8 cellular contexts compared by ENCODE assay signal in the genomic region with DNA sequence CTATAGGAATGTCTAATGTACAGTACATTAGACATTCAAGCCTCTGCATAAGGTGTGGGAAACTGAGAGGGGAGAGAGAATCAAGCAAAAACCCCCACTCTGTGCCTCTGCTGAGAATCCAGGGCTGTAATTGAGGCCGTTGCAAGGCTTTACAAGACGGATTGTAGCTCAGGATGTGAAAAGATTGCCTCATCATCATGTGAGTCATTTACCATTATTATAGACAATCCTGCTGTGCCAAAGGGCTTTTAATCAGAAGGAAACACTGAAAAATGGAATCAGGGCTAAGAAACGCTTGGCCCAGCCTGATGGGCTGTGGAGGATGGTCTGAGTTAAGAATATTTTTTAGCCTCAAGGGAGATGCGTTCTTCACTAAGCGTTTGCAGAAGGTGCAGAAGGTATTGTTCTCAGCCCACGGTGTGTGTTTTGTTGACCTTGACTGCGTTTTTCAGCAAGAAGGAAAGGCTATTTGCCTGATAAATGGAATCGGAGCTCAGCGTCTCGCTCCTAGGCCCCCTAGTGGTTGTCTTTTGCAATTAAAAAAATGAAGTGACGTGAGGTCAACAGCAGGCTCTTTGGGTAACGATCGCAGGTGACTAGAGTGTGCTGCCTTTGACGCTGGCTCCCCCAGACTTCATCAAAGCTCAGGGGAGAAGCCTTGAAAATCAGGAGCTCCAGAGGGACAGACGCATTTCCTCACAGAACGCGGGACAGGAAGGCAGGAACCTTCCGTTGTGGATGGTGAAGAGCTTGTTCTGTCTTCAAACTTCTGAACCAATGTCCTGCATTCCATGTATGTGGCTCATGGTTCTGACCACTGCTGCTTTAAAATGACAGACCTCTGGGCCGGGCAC. TPM values are rescaled to one million over a fixed set of nuclear protein-coding genes. Genes with fewer than 3 reads are reported as not detected.
A peak's percentile ranks its signal among the peaks of the same experiment; 100 is the strongest.
DNase-seq lines count a peak whose midpoint lies in the region; ATAC-seq and TF ChIP-seq lines count a peak whose summit lies in the region.

No MANE protein-coding gene starts in this region.

- H3K27ac ChIP-seq in DND-41 (ENCODE audit: low read length) (peak overlapping the region; percentile 67), OCI-LY7 (ENCODE audit: low read depth, low read length, poor library complexity, severe bottlenecking) (peak overlapping the region; percentile 41)

- H3K4me1 ChIP-seq in DND-41 (ENCODE audit: insufficient read depth, low read length), result peaks cover 21% of the 10 kb centered on the region
- peaks cover 16% of the 10 kb centered on the region for H3K4me1 ChIP-seq in OCI-LY7 (ENCODE audit: insufficient read depth, low read length, poor library complexity, severe bottlenecking)

- no TSS peak for BruUV-seq in OCI-LY7 (replicated peaks; lab: Mats Ljungman, UMichigan)

- H3K4me2 ChIP-seq in DND-41 (ENCODE audit: insufficient read depth, low read length) (peak overlapping the region; percentile 65), OCI-LY7 (ENCODE audit: low read length) (peak overlapping the region; percentile 68)

- H3K9me2 ChIP-seq in OCI-LY7 (ENCODE audit: insufficient read depth, low read length), result no peaks in the 10 kb centered on the region

- H3K27me3 ChIP-seq in DND-41 (ENCODE audit: insufficient read depth, low read length, poor library complexity), result no peaks in the 10 kb centered on the region
- H3K27me3 ChIP-seq in H7 (ENCODE audit: control insufficient read depth, insufficient read depth, low read length), result no peaks in the 10 kb centered on the region

- H4K20me1 ChIP-seq in DND-41 (ENCODE audit: insufficient read depth, low read length) (no peaks in the 10 kb centered on the region), OCI-LY7 (ENCODE audit: insufficient read depth, low read length) (no peaks in the 10 kb centered on the region)

- intact Hi-C loops in OCI-LY7 (cut with micrococcal nuclease; ENCODE audit: unreplicated experiment), result loop anchor here (2.0 kb wide), 2 partner anchors 166 to 260 kb away; a partner anchor contains a TSS

- peak; percentile 73 for DNase-seq in DND-41
- peak; percentile 43 for DNase-seq in H7
- DNase-seq in OCI-LY7 (ENCODE audit: low spot score), result peak; percentile 86
- peak; percentile 97 for DNase-seq in amniotic epithelial cell (ENCODE audit: low read depth)
- peak; percentile 29 for DNase-seq in hepatic stellate cell (ENCODE audit: low spot score)
- DNase-seq in skeletal muscle cell (ENCODE audit: low read depth), result peak; percentile 91
- no peak for DNase-seq in nucleus accumbens (lab: John Stamatoyannopoulos, UW)

- TF ChIP-seq CTCF in DND-41 (IDR thresholded peaks at IDR 0.05; ENCODE audit: borderline replicate concordance, extremely low read depth, low read length, poor library complexity, severe bottlenecking) (peak; percentile 86), OCI-LY7 (conservative IDR thresholded peaks at IDR 0.05; ENCODE audit: low read length) (peak; percentile 90)

- H3K9me3 ChIP-seq in DND-41 (ENCODE audit: insufficient read depth, low read length, severe bottlenecking) (no peaks in the 10 kb centered on the region), OCI-LY7 (ENCODE audit: low read length) (no peaks in the 10 kb centered on the region)

- peak overlapping the region; percentile 26 for H3K9ac ChIP-seq in DND-41 (ENCODE audit: low read depth, low read length)

- CTCF ChIA-PET in OCI-LY7 (lab: Charles Lee; ENCODE audit: unreplicated experiment), result interaction anchor here (0.6 to 1.6 kb wide), 10 partner anchors 8 to 339 kb away, joined by 3 to 8 read pairs (median 3); no protein-coding TSS in a partner anchor

- peak; percentile 84 for ATAC-seq in DND-41 (ENCODE audit: insufficient read depth, low read depth)
- no peak for ATAC-seq in GM18858 (IDR thresholded peaks at IDR 0.05; ENCODE audit: unreplicated experiment)

- H3K36me3 ChIP-seq in DND-41 (ENCODE audit: insufficient read depth, low read length) (no peaks in the 10 kb centered on the region), H7 (replicated peaks; ENCODE audit: control insufficient read depth, insufficient read depth, low read length) (no peaks in the 10 kb centered on the region), OCI-LY7 (ENCODE audit: insufficient read depth, low read length) (no peaks in the 10 kb centered on the region)

- H3K4me3 ChIP-seq in DND-41 (ENCODE audit: low read depth in 1 of 2, low read length in 2 of 2), result peak overlapping the region in 1 of 2 experiments; percentile 42; a peak in 2 of 4 replicates
- H3K4me3 ChIP-seq in H7 (ENCODE audit: insufficient read depth, low read depth, low read length), result no peak overlapping the region
- peak overlapping the region; percentile 46 for H3K4me3 ChIP-seq in OCI-LY7 (ENCODE audit: low read depth, low read length, poor library complexity, severe bottlenecking)
- H3K4me3 ChIP-seq in skeletal muscle cell (ENCODE audit: low read depth, low read length), result peak overlapping the region; percentile 42

- POLR2A ChIA-PET in OCI-LY7 (lab: Charles Lee), result interaction anchor here (0.5 to 2.1 kb wide), 19 partner anchors 8 to 339 kb away, joined by 3 to 15 read pairs (median 3); no protein-coding TSS in a partner anchor

- peak overlapping the region; percentile 88 for H2AFZ ChIP-seq in DND-41 (ENCODE audit: low read depth, low read length)
- H2AFZ ChIP-seq in OCI-LY7 (ENCODE audit: low read length), result peak overlapping the region; percentile 96

- H3K79me2 ChIP-seq in DND-41 (ENCODE audit: insufficient read depth, low read length) (no peaks in the 10 kb centered on the region), OCI-LY7 (ENCODE audit: insufficient read depth, low read depth, low read length) (no peaks in the 10 kb centered on the region)

RNA-seq across cellular contexts. Expression of a gene that starts 18.1 kb away (rescaled TPM):
- 1.6 and 2.8 TPM in 2 replicates for total RNA-seq in H7 (2014; rRNA removed; shearing (Covaris generic))
- total RNA-seq in OCI-LY7 (2014; rRNA removed; shearing (Covaris generic)), result not detected in 2 replicates
- not detected in 2 replicates for total RNA-seq in OCI-LY7 (2022)

Comparison
In these comparisons a context has a peak if more than half of its experiments do, and no peak if none do; other contexts are left out.
1. DNase-seq: peak in DND-41 (single experiment), H7 (single experiment), OCI-LY7 (single experiment), amniotic epithelial cell (single experiment), hepatic stellate cell (single experiment) and skeletal muscle cell (single experiment); none in nucleus accumbens (0 of 56).